12 cellular contexts compared by ENCODE assay signal in the genomic region with DNA sequence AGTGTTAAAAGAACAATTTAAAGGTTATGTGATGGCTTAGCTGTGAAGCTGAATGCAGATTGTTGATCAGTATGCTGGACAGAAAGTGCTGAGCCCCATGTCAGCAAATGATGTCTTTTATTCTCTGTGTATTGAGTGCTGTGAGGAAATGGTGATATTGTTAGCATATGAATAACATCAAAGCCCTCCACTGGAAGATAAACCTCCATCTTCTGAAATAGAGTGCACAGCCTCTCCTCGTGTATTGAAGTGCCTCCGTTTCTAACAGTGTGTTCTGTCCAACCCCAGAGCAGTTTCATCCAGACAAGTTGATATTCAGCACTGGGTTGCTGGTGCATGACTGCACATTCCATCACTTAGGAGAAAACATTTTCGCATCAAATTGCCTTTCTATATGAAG.
DNase-seq lines count a peak whose midpoint lies in the region; ATAC-seq and TF ChIP-seq lines count a peak whose summit lies in the region.
"Had no signal": no experiment of that assay in that cellular context is flagged by ENCODE, and none has a peak within 500 bp of the region (broad histone marks: within the 10 kb centered on the region; RNA-seq: fewer than 3 reads in every experiment).

No MANE protein-coding gene starts in this region.

- H3K9me3 ChIP-seq in A673 (ENCODE audit: low read depth, low read length, poor library complexity, severe bottlenecking): peaks cover 8% of the 10 kb centered on the region
- no peaks in the 10 kb centered on the region for H3K9me3 ChIP-seq in mesodermal cell (ENCODE audit: control insufficient read depth, low read length)
- H3K9me3 ChIP-seq: esophagus squamous epithelium, psoas muscle had no signal

- H3K36me3 ChIP-seq in A673 (ENCODE audit: insufficient read depth, low read length, poor library complexity, severe bottlenecking) (no peaks in the 10 kb centered on the region), mesodermal cell (ENCODE audit: control insufficient read depth, insufficient read depth, low read length) (no peaks in the 10 kb centered on the region)
- H3K36me3 ChIP-seq: esophagus squamous epithelium had no signal

- H3K27me3 ChIP-seq in A673 (replicated peaks; ENCODE audit: insufficient read depth, low read depth, low read length, poor library complexity): no peaks in the 10 kb centered on the region
- H3K27me3 ChIP-seq: esophagus squamous epithelium had no signal

- CTCF ChIA-PET in A673 (lab: Charles Lee): no interaction called here

- ATAC-seq in GM19467 (IDR thresholded peaks at IDR 0.05; ENCODE audit: unreplicated experiment): no peak
- ATAC-seq: left lobe of liver had no signal

- no peak for TF ChIP-seq CTCF in A673 (conservative IDR thresholded peaks at IDR 0.05; ENCODE audit: low read depth, low read length)
- no peak for TF ChIP-seq CTCF in choroid plexus epithelial cell (conservative IDR thresholded peaks at IDR 0.05; ENCODE audit: low read depth, low read length)

- POLR2A ChIA-PET in A673 (lab: Charles Lee; ENCODE audit: low non-redundant PET): no interaction called here

- no TSS peak for BruUV-seq in A673 (replicated peaks; lab: Mats Ljungman, UMichigan)

- 53 to 90% methylated on average over 2 to 3 of the region's 3 CpGs for WGBS in mesodermal cell (ENCODE audit: insufficient coverage in 2 of 2), 2 experiments

- DNase-seq in A673 (ENCODE audit: low spot score) (peak; percentile 4), NCI-H1436 treated with DMSO at 0.1 percent for 48 hours (lab: John Stamatoyannopoulos, UW) (peak; percentile 29), choroid plexus epithelial cell (ENCODE audit: low read depth) (peak; percentile 22), DMS 273 (lab: John Stamatoyannopoulos, UW; ENCODE audit: unreplicated experiment) (no peak)
- no peak for DNase-seq in effector CD4-positive, alpha-beta T cell
- DNase-seq in stimulated activated CD4-positive, alpha-beta T cell treated with anti-CD3 and anti-CD28 coated beads, Interleukin-15, amount 100 ng/mL, for 24 hours: no peak
- DNase-seq: esophagus squamous epithelium, NCI-H187, psoas muscle had no signal

- intact Hi-C loops in A673 (cut with micrococcal nuclease; ENCODE audit: unreplicated experiment): no loop called here

- H3K4me3 ChIP-seq in A673 (ENCODE audit: low read depth, low read length, poor library complexity, severe bottlenecking) (no peak overlapping the region), choroid plexus epithelial cell (ENCODE audit: low read depth, low read length) (no peak overlapping the region), mesodermal cell (ENCODE audit: extremely low read depth, insufficient read depth, low read length, poor library complexity, severe bottlenecking) (no peak overlapping the region)
- H3K4me3 ChIP-seq: esophagus squamous epithelium, psoas muscle had no signal

- H3K4me1 ChIP-seq in A673 (ENCODE audit: insufficient read depth, low read length, poor library complexity, severe bottlenecking): peaks cover 20% of the 10 kb centered on the region
- H3K4me1 ChIP-seq in mesodermal cell (ENCODE audit: control insufficient read depth, insufficient read depth, low read length, poor library complexity, severe bottlenecking): peaks cover 33% of the 10 kb centered on the region

- H3K27ac ChIP-seq in A673 (ENCODE audit: low read depth, low read length, poor library complexity, severe bottlenecking) (no peak overlapping the region), mesodermal cell (ENCODE audit: low read depth, low read length, severe bottlenecking) (peak overlapping the region; percentile 74)
- H3K27ac ChIP-seq: psoas muscle had no signal

Comparison
In these comparisons a context has a peak if more than half of its experiments do, and no peak if none do; other contexts are left out.
1. DNase-seq: peak in A673 (single experiment), NCI-H1436 treated with DMSO at 0.1 percent for 48 hours (single experiment) and choroid plexus epithelial cell (single experiment); none in DMS 273 (single experiment), effector CD4-positive, alpha-beta T cell (single experiment) and stimulated activated CD4-positive, alpha-beta T cell treated with anti-CD3 and anti-CD28 coated beads, Interleukin-15, amount 100 ng/mL, for 24 hours (single experiment).